Comparison of ENCODE assay signal across 1 cellular context in genomic region chr2:46434851-46435273, GRCh38.
TF ChIP-seq lines count a peak whose summit lies in the region.

No MANE protein-coding gene starts in this region.

TF ChIP-seq in HepG2, 621 proteins besides CTCF, POLR2A, EP300 and RAD21 (continued from another document and continues in another):
- TF ChIP-seq TFDP1 (CRISPR knock-in tag; IDR thresholded peaks at IDR 0.05; ENCODE audit: borderline replicate concordance) (peak; percentile 56; the same call in 1 of the 2 replicates), SALL1 (CRISPR knock-in tag; IDR thresholded peaks at IDR 0.05) (peak; percentile 57), BATF2 (CRISPR knock-in tag; IDR thresholded peaks at IDR 0.05) (no peak), SMYD3 (CRISPR knock-in tag; IDR thresholded peaks at IDR 0.05) (0 out of 2 replicates have a peak, but pooled peaks have one; percentile 70), ZBTB38 (CRISPR knock-in tag; IDR thresholded peaks at IDR 0.05) (no peak), TOPORS (CRISPR knock-in tag; IDR thresholded peaks at IDR 0.05) (peak; percentile 92; the same call in 1 of the 2 replicates), ASH2L (IDR thresholded peaks at IDR 0.05; ENCODE audit: insufficient read length, low read depth, low read length) (peak; percentile 15), ZNF788 (CRISPR knock-in tag; IDR thresholded peaks at IDR 0.05; ENCODE audit: borderline replicate concordance) (no peak), POLR2AphosphoS2 (IDR thresholded peaks at IDR 0.05; ENCODE audit: low read depth, low read length) (no peak), TBL1XR1 (IDR thresholded peaks at IDR 0.05; ENCODE audit: borderline replicate concordance, low read length, partially characterized antibody) (no peak), HNF4A (CRISPR knock-in tag; IDR thresholded peaks at IDR 0.05) (peak; percentile 90), ZZZ3 (CRISPR knock-in tag; IDR thresholded peaks at IDR 0.05; ENCODE audit: borderline replicate concordance) (no peak), MATR3 (CRISPR knock-in tag; IDR thresholded peaks at IDR 0.05) (no peak), ZNF276 (CRISPR knock-in tag; IDR thresholded peaks at IDR 0.05; ENCODE audit: low read depth) (no peak), ZBTB2 (CRISPR knock-in tag; IDR thresholded peaks at IDR 0.05; ENCODE audit: low read depth) (no peak), TFE3 (CRISPR knock-in tag; IDR thresholded peaks at IDR 0.05) (peak; percentile 76; the same call in 1 of the 2 replicates), BRF2 (CRISPR knock-in tag; IDR thresholded peaks at IDR 0.05) (peak; percentile 93), SMAD1 (CRISPR knock-in tag; IDR thresholded peaks at IDR 0.05; ENCODE audit: borderline replicate concordance, low read depth) (no peak), FOSL2 (CRISPR knock-in tag; IDR thresholded peaks at IDR 0.05) (peak; percentile 29; the same call in 1 of the 2 replicates), ZBTB39 (CRISPR knock-in tag; IDR thresholded peaks at IDR 0.05) (0 out of 2 replicates have a peak, but pooled peaks have one; percentile 36), ZNF605 (CRISPR knock-in tag; IDR thresholded peaks at IDR 0.05) (peak; percentile 65; the same call in 1 of the 2 replicates), NCOA2 (CRISPR knock-in tag; IDR thresholded peaks at IDR 0.05) (peak; percentile 82), GLI4 (CRISPR knock-in tag; IDR thresholded peaks at IDR 0.05; ENCODE audit: borderline replicate concordance) (no peak), ZFP41 (CRISPR knock-in tag; IDR thresholded peaks at IDR 0.05; ENCODE audit: borderline replicate concordance) (no peak), FOXA1 (IDR thresholded peaks at IDR 0.05) (no peak), FOXA1 (CRISPR knock-in tag; IDR thresholded peaks at IDR 0.05) (peak; percentile 21; the same call in 1 of the 2 replicates), HDAC2 (CRISPR knock-in tag; IDR thresholded peaks at IDR 0.05) (peak; percentile 86), CBX5 (CRISPR knock-in tag; IDR thresholded peaks at IDR 0.05; ENCODE audit: borderline replicate concordance) (no peak), ZMYM4 (CRISPR knock-in tag; IDR thresholded peaks at IDR 0.05) (peak; percentile 81), HIC2 (CRISPR knock-in tag; IDR thresholded peaks at IDR 0.05; ENCODE audit: low read depth) (no peak), ZNF274 (CRISPR knock-in tag; IDR thresholded peaks at IDR 0.05) (no peak), ZNF792 (CRISPR knock-in tag; IDR thresholded peaks at IDR 0.05) (0 out of 2 replicates have a peak, but pooled peaks have one; percentile 58), BRD4 (CRISPR knock-in tag; IDR thresholded peaks at IDR 0.05) (no peak), GATA4 (IDR thresholded peaks at IDR 0.05; ENCODE audit: borderline replicate concordance, low read depth) (no peak), ZNF362 (CRISPR knock-in tag; IDR thresholded peaks at IDR 0.05; ENCODE audit: borderline replicate concordance) (peak; percentile 40; the same call in 1 of the 2 replicates), TFAP4 (IDR thresholded peaks at IDR 0.05; ENCODE audit: borderline replicate concordance, low read depth) (peak; percentile 59; the same call in 1 of the 2 replicates), FOXA3 (CRISPR knock-in tag; IDR thresholded peaks at IDR 0.05) (peak; percentile 34; the same call in 1 of the 2 replicates), XRCC5 (optimal IDR thresholded peaks at IDR 0.05; ENCODE audit: low read length) (no peak), NR2F6 (IDR thresholded peaks at IDR 0.05) (no peak; the same call in 1 of the 2 replicates), NR2F6 (CRISPR knock-in tag; IDR thresholded peaks at IDR 0.05) (0 out of 2 replicates have a peak, but pooled peaks have one; percentile 23), ATF2 (CRISPR knock-in tag; IDR thresholded peaks at IDR 0.05) (peak; percentile 63), TEAD3 (CRISPR knock-in tag; optimal IDR thresholded peaks at IDR 0.05; ENCODE audit: borderline replicate concordance) (peak; percentile 88), IKZF5 (CRISPR knock-in tag; IDR thresholded peaks at IDR 0.05) (peak; percentile 25; the same call in 1 of the 2 replicates), KDM3A (CRISPR knock-in tag; IDR thresholded peaks at IDR 0.05; ENCODE audit: low read depth) (peak; percentile 47; the same call in 1 of the 2 replicates), ZBTB26 (CRISPR knock-in tag; IDR thresholded peaks at IDR 0.05; ENCODE audit: borderline replicate concordance) (peak; percentile 98), ZNF160 (CRISPR knock-in tag; IDR thresholded peaks at IDR 0.05) (no peak)
